Comparison of ENCODE assay signal across 8 cellular contexts in genomic region chr7:149027055-149027454, GRCh38. TPM values are rescaled to one million over a fixed set of nuclear protein-coding genes. Genes with fewer than 3 reads are reported as not detected.
DNase-seq lines count a peak whose midpoint lies in the region; ATAC-seq and TF ChIP-seq lines count a peak whose summit lies in the region.

No MANE protein-coding gene starts in this region.

- intact Hi-C loops in heart right ventricle (cut with DNase I): loop anchor here in 5 of 10 donors (5.0 to 10.0 kb wide), 4 partner anchors 35 to 62 kb away; no protein-coding TSS in a partner anchor
- intact Hi-C loops in cardiac septum (cut with DNase I): loop anchor here (5.0 kb wide), 1 partner anchor 330 kb away; the partner anchor contains the start of gene CUL1
- intact Hi-C loops in lower lobe of right lung (cut with DNase I): no loop called here
- intact Hi-C loops in vagina (cut with DNase I): no loop called here

- no peak for TF ChIP-seq POLR2A in vagina (IDR thresholded peaks at IDR 0.05)

- ATAC-seq in heart right ventricle (no peak), lower lobe of right lung (no peak), HG03565 (IDR thresholded peaks at IDR 0.05; ENCODE audit: unreplicated experiment) (no peak), GM18520 (IDR thresholded peaks at IDR 0.05; ENCODE audit: unreplicated experiment) (no peak)
- no peak for ATAC-seq in activated naive CD8-positive, alpha-beta T cell treated with anti-CD3 and anti-CD28 coated beads, Interleukin-2, amount 10 ng/mL, durations not matched to agents 7 days and 5 days (ENCODE audit: low read depth)

- H3K27ac Mint-ChIP-seq in activated naive CD8-positive, alpha-beta T cell treated with anti-CD3 and anti-CD28 coated beads, Interleukin-2, amount 10 ng/mL, durations not matched to agents 7 days and 5 days: peak overlapping the region; percentile 86

- peak overlapping the region; percentile 94 for H3K4me3 Mint-ChIP-seq in activated naive CD8-positive, alpha-beta T cell treated with anti-CD3 and anti-CD28 coated beads, Interleukin-2, amount 10 ng/mL, durations not matched to agents 7 days and 5 days

- H3K27me3 ChIP-seq in heart right ventricle (no peaks in the 10 kb centered on the region), lower lobe of right lung (ENCODE audit: low read depth) (no peaks in the 10 kb centered on the region), vagina (no peaks in the 10 kb centered on the region)

- no peak for TF ChIP-seq CTCF in heart right ventricle (IDR thresholded peaks at IDR 0.05)
- TF ChIP-seq CTCF in lower lobe of right lung (IDR thresholded peaks at IDR 0.05): no peak
- TF ChIP-seq CTCF in vagina (IDR thresholded peaks at IDR 0.05): no peak

- POLR2A ChIA-PET in activated naive CD8-positive, alpha-beta T cell treated with anti-CD3 and anti-CD28 coated beads, Interleukin-2, amount 10 ng/mL, durations not matched to agents 7 days and 5 days (lab: Charles Lee): interaction anchor here (0.6 to 2.9 kb wide), 5 partner anchors 10 to 129 kb away, joined by 3 to 12 read pairs (median 3); no protein-coding TSS in a partner anchor

- H3K27ac ChIP-seq in heart right ventricle (peak overlapping the region in 5 of 10 donors; percentile 81 to 95 (median 92)), lower lobe of right lung (no peak overlapping the region), vagina (peak overlapping the region; percentile 74)

- H3K4me1 Mint-ChIP-seq in activated naive CD8-positive, alpha-beta T cell treated with anti-CD3 and anti-CD28 coated beads, Interleukin-2, amount 10 ng/mL, durations not matched to agents 7 days and 5 days: peaks cover 40% of the 10 kb centered on the region

- H3K4me1 ChIP-seq in heart right ventricle (peaks cover 0 to 43% (median 24%) of the 10 kb centered on the region in 9 donors), lower lobe of right lung (peaks cover 35% of the 10 kb centered on the region), vagina (peaks cover 32% of the 10 kb centered on the region)

- peak overlapping the region in 7 of 10 donors; percentile 73 to 92 (median 87) for H3K4me3 ChIP-seq in heart right ventricle
- H3K4me3 ChIP-seq in lower lobe of right lung: peak overlapping the region; percentile 83
- peak overlapping the region; percentile 79 to 88 for H3K4me3 ChIP-seq in vagina

- H3K9me3 Mint-ChIP-seq in activated naive CD8-positive, alpha-beta T cell treated with anti-CD3 and anti-CD28 coated beads, Interleukin-2, amount 10 ng/mL, durations not matched to agents 7 days and 5 days: no peaks in the 10 kb centered on the region

- 51 to 56% methylated on average over 10 of the region's 10 CpGs for WGBS in heart right ventricle, 2 donors

- DNase-seq in heart right ventricle (no peak), cardiac septum (ENCODE audit: low spot score) (no peak), lower lobe of right lung (no peak), vagina (ENCODE audit: extremely low spot score in 2 of 2) (no peak), UCSD-AML1 (lab: John Stamatoyannopoulos, UW; ENCODE audit: unreplicated experiment) (no peak)
- DNase-seq in activated naive CD8-positive, alpha-beta T cell treated with anti-CD3 and anti-CD28 coated beads, Interleukin-2, amount 10 ng/mL, durations not matched to agents 7 days and 5 days: no peak

- H3K9me3 ChIP-seq in heart right ventricle (no peaks in the 10 kb centered on the region), lower lobe of right lung (no peaks in the 10 kb centered on the region), vagina (no peaks in the 10 kb centered on the region)

- peaks cover 0 to 9% (median 0%) of the 10 kb centered on the region in 9 donors for H3K36me3 ChIP-seq in heart right ventricle
- no peaks in the 10 kb centered on the region for H3K36me3 ChIP-seq in lower lobe of right lung
- H3K36me3 ChIP-seq in vagina: no peaks in the 10 kb centered on the region

- H3K36me3 Mint-ChIP-seq in activated naive CD8-positive, alpha-beta T cell treated with anti-CD3 and anti-CD28 coated beads, Interleukin-2, amount 10 ng/mL, durations not matched to agents 7 days and 5 days: no peaks in the 10 kb centered on the region

- H3K27me3 Mint-ChIP-seq in activated naive CD8-positive, alpha-beta T cell treated with anti-CD3 and anti-CD28 coated beads, Interleukin-2, amount 10 ng/mL, durations not matched to agents 7 days and 5 days: no peaks in the 10 kb centered on the region

RNA-seq across cellular contexts. Expression of gene PDIA4, which starts 1.2 kb away (rescaled TPM):
- total RNA-seq in heart right ventricle (10 to 100 TPM; 18.2 to 49.2 (median 24.6) TPM), cardiac septum (38.5 TPM), lower lobe of right lung (123 TPM), vagina (69.5 TPM)
- 10 to 100 TPM; 10.2 to 64.5 TPM for polyA plus RNA-seq in heart right ventricle
- total RNA-seq in activated naive CD8-positive, alpha-beta T cell treated with anti-CD3 and anti-CD28 coated beads, Interleukin-2, amount 10 ng/mL, durations not matched to agents 7 days and 5 days: 10 to 100 TPM; 56.6 to 56.8 TPM
